Comparison of ENCODE assay signal across 17 cellular contexts in the genomic region with DNA sequence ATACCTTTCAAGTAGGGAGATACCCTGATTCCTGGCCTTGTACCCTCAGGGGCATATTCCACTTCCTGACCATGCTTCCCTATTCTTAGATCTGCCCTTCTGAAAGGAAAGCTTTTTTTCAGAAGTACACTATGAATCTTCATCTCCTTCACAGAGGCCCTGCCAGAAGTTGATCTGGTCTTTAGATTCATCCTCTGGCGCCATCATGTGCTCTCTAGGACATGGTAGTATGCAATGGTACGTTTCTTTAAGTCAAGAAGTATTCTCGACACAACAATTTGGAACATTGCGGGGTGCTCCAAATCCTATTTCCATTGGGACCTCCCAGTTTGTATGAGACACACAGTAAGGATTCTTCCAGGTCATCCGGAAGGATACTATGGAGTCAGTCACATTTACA. TPM values are rescaled to one million over a fixed set of nuclear protein-coding genes. Genes with fewer than 3 reads are reported as not detected.
"Had no signal": no experiment of that assay in that cellular context is flagged by ENCODE, and none has a peak within 500 bp of the region (broad histone marks: within the 10 kb centered on the region; RNA-seq: fewer than 3 reads in every experiment).

No MANE protein-coding gene starts in this region.

- H3K27me3 ChIP-seq: cardiac muscle cell, transverse colon, vagina had no signal

- H3K27ac ChIP-seq: cardiac muscle cell, dorsolateral prefrontal cortex, transverse colon, vagina had no signal

- ATAC-seq: left ventricle myocardium superior; natural killer cell treated with Interleukin-12 subunit alpha and Interleukin-12 subunit beta and Interleukin-15 and Interleukin-18, amount 100 ng/mL, for 72 hours had no signal

- H3K4me1 ChIP-seq: transverse colon, vagina had no signal

- DNase-seq: activated naive CD4-positive, alpha-beta T cell treated with anti-CD3 and anti-CD28 coated beads, Interleukin-2, amount 50 U/mL, for 16 hours; activated T-cell treated with anti-CD3 and anti-CD28 coated beads for 4 hours; dorsolateral prefrontal cortex; endodermal cell; hippocampal formation; kidney glomerular epithelial cell; left ventricle myocardium superior; stimulated activated CD4-positive, alpha-beta T cell treated with anti-CD3 and anti-CD28 coated beads, Interleukin-15, amount 100 ng/mL, for 24 hours; stimulated activated CD4-positive, alpha-beta T cell treated with anti-CD3 and anti-CD28 coated beads, Interleukin-4, amount 100 ng/mL, for 24 hours; stimulated activated CD8-positive, alpha-beta memory T cell treated with anti-CD3 and anti-CD28 coated beads, Interleukin-4, amount 100 ng/mL, for 48 hours; stimulated activated naive CD4-positive, alpha-beta T cell treated with Interleukin-2 at 50 U/mL for 16 hours; T-helper 2 cell; transverse colon had no signal

- H3K4me3 ChIP-seq: cardiac muscle cell, dorsolateral prefrontal cortex, transverse colon, vagina had no signal

- H3K9me3 ChIP-seq: transverse colon, vagina had no signal

- H3K36me3 ChIP-seq: cardiac muscle cell, transverse colon, vagina had no signal

RNA-seq across cellular contexts. Expression of a gene that starts 39.7 kb away (rescaled TPM):
- total RNA-seq: activated CD8-positive, alpha-beta memory T cell treated with anti-CD3 and anti-CD28 coated beads for 36 hours; endodermal cell; natural killer cell treated with Interleukin-12 subunit alpha and Interleukin-12 subunit beta and Interleukin-15 and Interleukin-18, amount 100 ng/mL, for 72 hours had no signal
